In the genomic region with DNA sequence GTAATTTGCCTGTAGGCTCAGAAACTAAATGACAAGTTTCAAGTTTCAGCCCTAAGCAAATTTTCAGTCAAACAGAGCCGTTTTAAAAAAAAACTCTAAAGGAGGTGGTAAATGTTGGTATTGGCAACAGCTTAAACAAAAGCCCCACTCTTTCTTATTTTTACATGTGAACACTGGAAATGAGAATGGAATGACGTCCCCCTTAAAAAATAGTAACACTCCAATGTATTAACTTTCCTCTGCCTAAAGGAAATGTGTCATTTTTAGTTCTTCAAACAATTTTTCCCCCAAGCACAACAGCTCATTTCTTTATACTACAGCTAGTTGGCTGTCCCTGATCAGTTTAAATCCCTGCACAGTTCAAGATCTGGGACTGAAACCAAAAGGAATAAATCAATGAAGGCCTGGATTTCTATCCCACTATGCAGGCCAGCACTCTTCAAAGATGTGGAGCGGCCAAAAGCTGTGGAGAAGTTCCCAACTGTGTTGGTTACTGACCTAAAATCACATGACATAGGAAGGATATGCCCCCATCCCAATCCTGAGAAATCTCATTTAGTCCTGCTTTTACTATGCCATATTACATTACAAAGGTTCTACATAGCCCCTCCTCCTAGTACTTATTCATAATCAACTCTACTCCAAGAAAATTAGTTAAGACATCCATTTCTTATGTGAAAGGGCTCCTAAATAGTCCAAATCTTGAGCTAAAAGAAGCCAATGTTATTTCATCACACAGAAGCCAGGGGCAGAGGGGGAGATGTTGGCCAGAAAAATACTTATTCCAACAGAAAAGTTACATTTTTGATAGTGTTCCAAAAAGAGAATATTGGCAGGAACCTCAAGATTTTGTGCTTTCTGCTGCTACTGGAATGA, we compare ENCODE assay signal across 15 cellular contexts.
DNase-seq lines count a peak whose midpoint lies in the region; ATAC-seq, FAIRE-seq and TF ChIP-seq lines count a peak whose summit lies in the region.
"Had no signal": no experiment of that assay in that cellular context is flagged by ENCODE, and none has a peak within 500 bp of the region (broad histone marks: within the 10 kb centered on the region; RNA-seq: fewer than 3 reads in every experiment).

No MANE protein-coding gene starts in this region.

- ATAC-seq in left cardiac atrium (peak; percentile 57 to 84), pancreas (peak in 3 of 4 donors; percentile 44 to 57 (median 53)), left colon (no peak)

- WGBS in pancreas, 2 donors: 32 to 38% methylated on average over 3 of the region's 3 CpGs

- no peaks in the 10 kb centered on the region for H3K27me3 ChIP-seq in pancreas
- H3K27me3 ChIP-seq: cardiac muscle cell had no signal

- H3K4me3 ChIP-seq in pancreas: no peak overlapping the region
- H3K4me3 ChIP-seq: cardiac muscle cell, skin epidermis had no signal

- FAIRE-seq in pancreas (lab: Jason Lieb, UNC): no peak
- FAIRE-seq: G401.6, urothelium cell line had no signal

- DNase-seq in AG20443 (ENCODE audit: low spot score) (peak; percentile 24), NCI-H526 treated with DMSO at 0.1 percent for 48 hours (lab: John Stamatoyannopoulos, UW) (peak; percentile 64), left cardiac atrium (no peak), pancreas (no peak), NCI-H2227 treated with DMSO at 0.1 percent for 48 hours (lab: John Stamatoyannopoulos, UW) (no peak), NCI-H748 treated with DMSO at 0.1 percent for 48 hours (lab: John Stamatoyannopoulos, UW) (no peak), DMS53 (lab: John Stamatoyannopoulos, UW) (no peak), left colon (no peak)
- DNase-seq: activated CD4-positive, alpha-beta T cell treated with anti-CD3 and anti-CD28 coated beads, Interleukin-2, amount 50 U/mL, for 4 hours; naive B cell; NCI-H2107 had no signal

- no peak overlapping the region for H3K27ac ChIP-seq in pancreas
- H3K27ac ChIP-seq: cardiac muscle cell, skin epidermis had no signal

- TF ChIP-seq CTCF in pancreas (IDR thresholded peaks at IDR 0.05): no peak

- intact Hi-C loops in left cardiac atrium (cut with DNase I): no loop called here
- intact Hi-C loops in pancreas (cut with DNase I): no loop called here
- intact Hi-C loops in left colon (cut with DNase I, micrococcal nuclease): no loop called here

- H3K9me3 ChIP-seq in pancreas: no peaks in the 10 kb centered on the region

- no peaks in the 10 kb centered on the region for H3K36me3 ChIP-seq in pancreas
- H3K36me3 ChIP-seq: cardiac muscle cell had no signal

- H3K4me1 ChIP-seq in pancreas: no peaks in the 10 kb centered on the region

Comparison
In these comparisons a context has a peak if more than half of its experiments do, and no peak if none do; other contexts are left out.
1. DNase-seq: peak in AG20443 (single experiment) and NCI-H526 treated with DMSO at 0.1 percent for 48 hours (single experiment); none in left cardiac atrium (single experiment), pancreas (0 of 6), NCI-H2227 treated with DMSO at 0.1 percent for 48 hours (single experiment), NCI-H748 treated with DMSO at 0.1 percent for 48 hours (single experiment), DMS53 (single experiment) and left colon (0 of 2).